Comparison of ENCODE assay signal across 37 cellular contexts in genomic region chr6:93369586-93370134, GRCh38. TPM values are rescaled to one million over a fixed set of nuclear protein-coding genes. Genes with fewer than 3 reads are reported as not detected.
"Had no signal": no experiment of that assay in that cellular context is flagged by ENCODE, and none has a peak within 500 bp of the region (broad histone marks: within the 10 kb centered on the region; RNA-seq: fewer than 3 reads in every experiment).

No MANE protein-coding gene starts in this region.

- H3K36me3 ChIP-seq: adrenal gland, cardiac muscle cell had no signal

- H3K36me3 Mint-ChIP-seq: activated CD4-positive, alpha-beta memory T cell treated with anti-CD3 and anti-CD28 coated beads for 36 hours; activated naive CD4-positive, alpha-beta T cell treated with anti-CD3 and anti-CD28 coated beads, Interleukin-2, amount 50 U/mL, for 72 hours; activated naive CD8-positive, alpha-beta T cell treated with anti-CD3 and anti-CD28 coated beads for 36 hours had no signal

- DNase-seq: activated B cell treated with CpG ODN at 0.5 μM for 24 hours; activated CD4-positive, alpha-beta memory T cell treated with anti-CD3 and anti-CD28 coated beads for 36 hours; activated CD4-positive, alpha-beta T cell treated with anti-CD3 and anti-CD28 coated beads for 4 hours; activated CD4-positive, alpha-beta T cell treated with anti-CD3 and anti-CD28 coated beads, Interleukin-2, amount 10 ng/mL, durations not matched to agents 24 days and 14 days; activated CD4-positive, alpha-beta T cell treated with anti-CD3 and anti-CD28 coated beads, Interleukin-2, amount 50 U/mL, for 1 hour; activated CD4-positive, alpha-beta T cell treated with anti-CD3 and anti-CD28 coated beads, Interleukin-2, amount 50 U/mL, for 4 hours; activated CD4-positive, CD25-positive, alpha-beta regulatory T cell treated with anti-CD3 and anti-CD28 coated beads, Interleukin-2, amount 50 U/mL, for 72 hours; activated CD8-positive, alpha-beta memory T cell treated with anti-CD3 and anti-CD28 coated beads, Interleukin-2, amount 50 U/mL, for 4 hours; activated CD8-positive, alpha-beta T cell treated with anti-CD3 and anti-CD28 coated beads for 36 hours; activated effector memory CD4-positive, alpha-beta T cell treated with anti-CD3 and anti-CD28 coated beads, Interleukin-2, amount 50 U/mL, for 16 hours; activated gamma-delta T cell treated with Interleukin-2 at 50 U/mL for 16 hours; activated naive CD4-positive, alpha-beta T cell; activated naive CD4-positive, alpha-beta T cell treated with anti-CD3 and anti-CD28 coated beads for 36 hours; activated naive CD4-positive, alpha-beta T cell treated with anti-CD3 and anti-CD28 coated beads, Interleukin-2, amount 50 U/mL, for 16 hours; activated naive CD8-positive, alpha-beta T cell treated with anti-CD3 and anti-CD28 coated beads for 36 hours; activated T-cell treated with anti-CD3 and anti-CD28 coated beads for 4 hours; activated T-cell treated with anti-CD3 and anti-CD28 coated beads, Interleukin-2, amount 50 U/mL, for 1 hour; activated T-cell treated with anti-CD3 and anti-CD28 coated beads, Interleukin-2, amount 50 U/mL, for 4 hours; activated T-cell treated with anti-CD3 and anti-CD28 coated beads, Interleukin-2, amount 50 U/mL, for 72 hours; adrenal gland; amniotic stem cell; aorta; body of pancreas; caudate nucleus; T-helper 1 cell; T-helper 2 cell; T-helper 9 cell had no signal

- ATAC-seq: activated CD8-positive, alpha-beta T cell treated with anti-CD3 and anti-CD28 coated beads for 36 hours; activated naive CD4-positive, alpha-beta T cell treated with anti-CD3 and anti-CD28 coated beads, Interleukin-2, amount 50 U/mL, for 72 hours; activated T-cell treated with anti-CD3 and anti-CD28 coated beads, Interleukin-2, amount 50 U/mL, for 4 hours; activated T-cell treated with anti-CD3 and anti-CD28 coated beads, Interleukin-2, amount 50 U/mL, for 72 hours; activated T-helper 17 cell treated with anti-CD3 and anti-CD28 coated beads, Interleukin-2, amount 50 U/mL, for 72 hours; body of pancreas had no signal

- H3K9me3 Mint-ChIP-seq: activated CD4-positive, alpha-beta memory T cell treated with anti-CD3 and anti-CD28 coated beads for 36 hours; activated CD4-positive, alpha-beta T cell treated with anti-CD3 and anti-CD28 coated beads, Interleukin-2, amount 10 ng/mL, durations not matched to agents 24 days and 14 days; activated CD8-positive, alpha-beta T cell treated with anti-CD3 and anti-CD28 coated beads for 36 hours; activated naive CD4-positive, alpha-beta T cell treated with anti-CD3 and anti-CD28 coated beads for 36 hours; activated naive CD8-positive, alpha-beta T cell treated with anti-CD3 and anti-CD28 coated beads for 36 hours; activated T-cell treated with anti-CD3 and anti-CD28 coated beads, Interleukin-2, amount 50 U/mL, for 4 hours; activated T-cell treated with anti-CD3 and anti-CD28 coated beads, Interleukin-2, amount 50 U/mL, for 72 hours; activated T-helper 1 cell treated with anti-CD3 and anti-CD28 coated beads, Interleukin-12 subunit alpha, Interleukin-12 subunit beta, Interleukin-2, Interleukin-4 antibody, amounts not matched to agents 30 ng/mL and 10 ng/mL and 1 ng/mL, durations not matched to agents 14 hours and 24 hours and 36 hours; central memory CD8-positive, alpha-beta T cell; T-helper 1 cell treated with Interleukin-12 subunit alpha and Interleukin-12 subunit beta and Interleukin-4 antibody, amounts not matched to agents 30 μg/mL and 1 μg/mL, for 36 hours; T-helper 2 cell treated with Interferon-gamma antibody and Interleukin-4, amounts not matched to agents 5 μg/mL and 100 μg/mL, for 36 hours had no signal

- H3K4me3 ChIP-seq: adrenal gland, body of pancreas, cardiac muscle cell had no signal

- H3K27me3 ChIP-seq: adrenal gland, body of pancreas, cardiac muscle cell had no signal

- H3K4me1 Mint-ChIP-seq: activated B cell treated with CpG ODN at 0.5 μM for 24 hours; activated CD4-positive, alpha-beta T cell treated with anti-CD3 and anti-CD28 coated beads, Interleukin-2, amount 10 ng/mL, durations not matched to agents 24 days and 14 days; activated naive CD8-positive, alpha-beta T cell treated with anti-CD3 and anti-CD28 coated beads for 36 hours; activated T-helper 17 cell treated with anti-CD3 and anti-CD28 coated beads, Interleukin-2, amount 50 U/mL, for 72 hours; central memory CD8-positive, alpha-beta T cell had no signal

- H3K4me1 ChIP-seq: adrenal gland, body of pancreas had no signal

- H3K4me3 Mint-ChIP-seq: activated B cell treated with CpG ODN at 0.5 μM for 24 hours; activated CD4-positive, alpha-beta memory T cell treated with anti-CD3 and anti-CD28 coated beads for 36 hours; activated CD4-positive, alpha-beta T cell treated with anti-CD3 and anti-CD28 coated beads, Interleukin-2, amount 10 ng/mL, durations not matched to agents 24 days and 14 days; activated CD8-positive, alpha-beta T cell treated with anti-CD3 and anti-CD28 coated beads for 36 hours; activated naive CD4-positive, alpha-beta T cell treated with anti-CD3 and anti-CD28 coated beads for 36 hours; activated naive CD8-positive, alpha-beta T cell treated with anti-CD3 and anti-CD28 coated beads for 36 hours; activated T-cell treated with anti-CD3 and anti-CD28 coated beads, Interleukin-2, amount 50 U/mL, for 4 hours; activated T-cell treated with anti-CD3 and anti-CD28 coated beads, Interleukin-2, amount 50 U/mL, for 72 hours; activated T-helper 1 cell treated with anti-CD3 and anti-CD28 coated beads, Interleukin-12 subunit alpha, Interleukin-12 subunit beta, Interleukin-2, Interleukin-4 antibody, amounts not matched to agents 30 ng/mL and 10 ng/mL and 1 ng/mL, durations not matched to agents 14 hours and 24 hours and 36 hours; activated T-helper 17 cell treated with anti-CD3 and anti-CD28 coated beads, Interleukin-2, amount 50 U/mL, for 72 hours; central memory CD8-positive, alpha-beta T cell; T-helper 1 cell treated with Interleukin-12 subunit alpha and Interleukin-12 subunit beta and Interleukin-4 antibody, amounts not matched to agents 30 μg/mL and 1 μg/mL, for 36 hours; T-helper 2 cell treated with Interferon-gamma antibody and Interleukin-4, amounts not matched to agents 5 μg/mL and 100 μg/mL, for 36 hours had no signal

- H3K27ac ChIP-seq: adrenal gland, body of pancreas, cardiac muscle cell, VCaP had no signal

- H3K27me3 Mint-ChIP-seq: activated B cell treated with CpG ODN at 0.5 μM for 24 hours; activated CD4-positive, alpha-beta memory T cell treated with anti-CD3 and anti-CD28 coated beads for 36 hours; activated CD4-positive, alpha-beta T cell treated with anti-CD3 and anti-CD28 coated beads, Interleukin-2, amount 10 ng/mL, durations not matched to agents 24 days and 14 days; activated CD8-positive, alpha-beta T cell treated with anti-CD3 and anti-CD28 coated beads for 36 hours; activated naive CD8-positive, alpha-beta T cell treated with anti-CD3 and anti-CD28 coated beads for 36 hours; activated T-helper 17 cell treated with anti-CD3 and anti-CD28 coated beads, Interleukin-2, amount 50 U/mL, for 72 hours; central memory CD8-positive, alpha-beta T cell had no signal

- H3K9me3 ChIP-seq: body of pancreas had no signal

- H3K27ac Mint-ChIP-seq: activated B cell treated with CpG ODN at 0.5 μM for 24 hours; activated CD4-positive, alpha-beta memory T cell treated with anti-CD3 and anti-CD28 coated beads for 36 hours; activated CD4-positive, alpha-beta T cell treated with anti-CD3 and anti-CD28 coated beads, Interleukin-2, amount 10 ng/mL, durations not matched to agents 24 days and 14 days; activated CD8-positive, alpha-beta T cell treated with anti-CD3 and anti-CD28 coated beads for 36 hours; activated naive CD4-positive, alpha-beta T cell treated with anti-CD3 and anti-CD28 coated beads for 36 hours; activated naive CD4-positive, alpha-beta T cell treated with anti-CD3 and anti-CD28 coated beads, Interleukin-2, amount 50 U/mL, for 72 hours; activated naive CD8-positive, alpha-beta T cell treated with anti-CD3 and anti-CD28 coated beads for 36 hours; activated T-cell treated with anti-CD3 and anti-CD28 coated beads, Interleukin-2, amount 50 U/mL, for 72 hours; activated T-helper 1 cell treated with anti-CD3 and anti-CD28 coated beads, Interleukin-12 subunit alpha, Interleukin-12 subunit beta, Interleukin-2, Interleukin-4 antibody, amounts not matched to agents 30 ng/mL and 10 ng/mL and 1 ng/mL, durations not matched to agents 14 hours and 24 hours and 36 hours; activated T-helper 17 cell treated with anti-CD3 and anti-CD28 coated beads, Interleukin-2, amount 50 U/mL, for 72 hours; T-helper 1 cell treated with Interleukin-12 subunit alpha and Interleukin-12 subunit beta and Interleukin-4 antibody, amounts not matched to agents 30 μg/mL and 1 μg/mL, for 36 hours; T-helper 2 cell treated with Interferon-gamma antibody and Interleukin-4, amounts not matched to agents 5 μg/mL and 100 μg/mL, for 36 hours had no signal

RNA-seq across cellular contexts. Expression of gene EPHA7, which starts 49.7 kb away (rescaled TPM):
- total RNA-seq: activated B cell treated with CpG ODN at 0.5 μM for 24 hours; activated CD4-positive, alpha-beta memory T cell treated with anti-CD3 and anti-CD28 coated beads for 36 hours; activated CD4-positive, alpha-beta T cell treated with anti-CD3 and anti-CD28 coated beads, Interleukin-2, amount 10 ng/mL, durations not matched to agents 24 days and 14 days; activated CD8-positive, alpha-beta memory T cell treated with anti-CD3 and anti-CD28 coated beads for 36 hours; activated CD8-positive, alpha-beta T cell treated with anti-CD3 and anti-CD28 coated beads for 36 hours; activated naive CD4-positive, alpha-beta T cell treated with anti-CD3 and anti-CD28 coated beads for 36 hours; activated naive CD4-positive, alpha-beta T cell treated with anti-CD3 and anti-CD28 coated beads, Interleukin-2, amount 50 U/mL, for 72 hours; activated naive CD8-positive, alpha-beta T cell treated with anti-CD3 and anti-CD28 coated beads for 36 hours; activated T-cell treated with anti-CD3 and anti-CD28 coated beads, Interleukin-2, amount 50 U/mL, for 4 hours; activated T-cell treated with anti-CD3 and anti-CD28 coated beads, Interleukin-2, amount 50 U/mL, for 72 hours; activated T-helper 1 cell treated with anti-CD3 and anti-CD28 coated beads, Interleukin-12 subunit alpha, Interleukin-12 subunit beta, Interleukin-2, Interleukin-4 antibody, amounts not matched to agents 30 ng/mL and 10 ng/mL and 1 ng/mL, durations not matched to agents 14 hours and 24 hours and 36 hours; activated T-helper 17 cell treated with anti-CD3 and anti-CD28 coated beads, Interleukin-2, amount 50 U/mL, for 72 hours; bronchial epithelial cell had no signal
- polyA plus RNA-seq: aorta had no signal
